Comparison of ENCODE assay signal across 18 cellular contexts in the genomic region with DNA sequence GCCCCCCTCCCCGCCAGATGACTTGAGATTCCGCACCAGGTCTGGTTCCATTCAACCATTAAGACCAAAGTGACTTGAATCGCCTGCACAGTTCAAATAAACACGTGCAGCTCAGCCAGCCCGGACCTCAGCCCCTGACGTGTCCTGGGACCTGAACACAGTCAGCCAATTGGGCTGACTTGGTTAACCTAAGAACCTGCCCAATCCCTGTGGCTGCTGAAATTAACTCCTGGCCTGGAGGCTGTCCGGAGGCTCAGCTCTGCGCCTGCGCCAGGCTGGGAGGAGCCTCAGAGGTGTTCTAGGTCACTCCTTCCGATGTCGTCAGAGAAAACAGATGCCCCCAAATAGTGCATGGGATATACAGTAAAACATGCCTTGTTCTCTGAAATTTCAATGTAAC.
"Had no signal": no experiment of that assay in that cellular context is flagged by ENCODE, and none has a peak within 500 bp of the region (broad histone marks: within the 10 kb centered on the region; RNA-seq: fewer than 3 reads in every experiment).

No MANE protein-coding gene starts in this region.

- DNase-seq: effector CD8-positive, alpha-beta T cell; heart left ventricle; islet precursor cell; left cardiac atrium; left ventricle myocardium superior; mesenchymal stem cell; midbrain; naive B cell; occipital lobe; pancreas; retina; stimulated activated CD4-positive, alpha-beta T cell treated with anti-CD3 and anti-CD28 coated beads, Interleukin-2, amount 100 ng/mL, for 48 hours; stimulated activated naive CD4-positive, alpha-beta T cell treated with Interleukin-2 at 50 U/mL for 16 hours had no signal

- H3K27me3 ChIP-seq: pancreas had no signal

- H3K4me3 ChIP-seq: coronary artery, heart left ventricle, lung, pancreas, prostate gland, smooth muscle cell had no signal

- ATAC-seq: esophagus mucosa, left cardiac atrium, pancreas had no signal

- H3K9me3 ChIP-seq: heart left ventricle, pancreas, prostate gland had no signal

- H3K36me3 ChIP-seq: heart left ventricle, pancreas, prostate gland had no signal

- H3K4me1 ChIP-seq: pancreas, prostate gland had no signal

- H3K4me2 ChIP-seq: smooth muscle cell had no signal

- H3K27ac ChIP-seq: coronary artery, pancreas, prostate gland had no signal
